23 cellular contexts compared by ENCODE assay signal in the genomic region with DNA sequence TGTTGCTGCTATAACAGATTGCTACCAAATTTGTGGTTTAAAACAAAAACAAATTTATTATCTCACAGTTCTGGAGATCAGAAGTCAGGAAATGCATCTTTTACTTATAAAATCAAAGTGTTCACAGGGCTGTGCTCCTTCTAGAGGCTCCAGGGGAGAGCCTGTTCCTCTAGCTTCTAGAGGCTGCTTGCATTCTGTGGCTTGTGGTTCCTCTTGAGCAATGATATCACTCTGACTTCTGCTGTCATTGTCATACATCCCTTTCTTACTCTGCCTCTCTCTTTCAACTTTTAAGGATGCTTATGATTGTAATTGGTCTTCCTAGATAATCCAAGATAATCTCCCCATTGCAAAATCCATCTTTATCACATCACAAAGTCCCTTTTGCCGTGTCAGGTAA. TPM values are rescaled to one million over a fixed set of nuclear protein-coding genes. Genes with fewer than 3 reads are reported as not detected.
DNase-seq lines count a peak whose midpoint lies in the region; ATAC-seq, FAIRE-seq and TF ChIP-seq lines count a peak whose summit lies in the region.
"Had no signal": no experiment of that assay in that cellular context is flagged by ENCODE, and none has a peak within 500 bp of the region (broad histone marks: within the 10 kb centered on the region; RNA-seq: fewer than 3 reads in every experiment).

No MANE protein-coding gene starts in this region.

- no peak overlapping the region for H3K4me3 Mint-ChIP-seq in type B pancreatic cell
- H3K4me3 Mint-ChIP-seq: CD4-positive, alpha-beta T cell had no signal

- CTCF ChIA-PET in GM12878 (lab: Yijun Ruan, JAX) = interaction anchor here (1.1 kb wide), 1 partner anchor 665 kb away, joined by 5 read pairs; no protein-coding TSS in a partner anchor

- H3K9me3 ChIP-seq in MM.1S (replicated peaks; ENCODE audit: insufficient read depth, low read length) (no peaks in the 10 kb centered on the region), GM12878 (replicated peaks; ENCODE audit: control insufficient read depth, insufficient read depth, low read length) (no peaks in the 10 kb centered on the region), uterus (no peaks in the 10 kb centered on the region)
- H3K9me3 ChIP-seq: A549, Caco-2 had no signal

- no peak for TF ChIP-seq EP300 in GM12878 (IDR thresholded peaks at IDR 0.05; ENCODE audit: borderline replicate concordance in 1 of 2, control insufficient read depth in 1 of 2, low read depth in 2 of 2, low read length in 2 of 2)

- no TSS peak for BruUV-seq in GM12878 (replicated peaks; lab: Mats Ljungman, UMichigan)

- RAD21 ChIA-PET in GM12878 (lab: Charles Lee; ENCODE audit: unreplicated experiment) = no interaction called here

- peaks cover 9% of the 10 kb centered on the region for H3K9me3 Mint-ChIP-seq in type B pancreatic cell

- H3K79me2 ChIP-seq in MM.1S (ENCODE audit: low read length) = no peaks in the 10 kb centered on the region
- H3K79me2 ChIP-seq in GM12878 (ENCODE audit: control insufficient read depth, insufficient read depth, low read length) = no peaks in the 10 kb centered on the region

- in situ Hi-C loops in GM12878 (cut with MboI) (no loop called here), KBM-7 (cut with MboI; ENCODE audit: low pct_unique_long_range_greater_than_20kb, low sequenced_read_pairs) (no loop called here)

- POLR2A ChIA-PET in GM12878 (lab: Charles Lee) = interaction anchor here (0.7 kb wide), 1 partner anchor 179 kb away, joined by 3 read pairs; no protein-coding TSS in a partner anchor

- H4K20me1 ChIP-seq in MM.1S (ENCODE audit: insufficient read depth, low read length) (no peaks in the 10 kb centered on the region), GM12878 (ENCODE audit: control insufficient read depth, insufficient read depth) (no peaks in the 10 kb centered on the region)

- DNase-seq in D721Med (ENCODE audit: insufficient read length, low spot score) (no peak), MM.1S (peak; percentile 9), GM12878 (ENCODE audit: low read depth, low spot score) (no peak), type B pancreatic cell (ENCODE audit: extremely low spot score, unreplicated experiment) (no peak), uterus (no peak), KBM-7 (no peak)
- DNase-seq: Caco-2; CD4-positive, alpha-beta T cell; DMS153; GDM1; NCI-H1092 treated with DMSO at 0.1 percent for 48 hours; NCI-H146; NCI-H2029 treated with DMSO at 0.1 percent for 48 hours; NCI-H2171; NCI-H526; T-helper 1 cell had no signal

- H3K9ac ChIP-seq in MM.1S (ENCODE audit: low read length) = no peak overlapping the region
- H3K9ac ChIP-seq in GM12878 (ENCODE audit: control insufficient read depth, insufficient read depth, low read length) = no peak overlapping the region

- H3K4me1 ChIP-seq in MM.1S (ENCODE audit: low read length) (no peaks in the 10 kb centered on the region), GM12878 (ENCODE audit: control insufficient read depth, insufficient read depth, low read length) (no peaks in the 10 kb centered on the region; the same call in 1 of the 2 replicates), uterus (no peaks in the 10 kb centered on the region)
- H3K4me1 ChIP-seq: A549, Caco-2 had no signal

- FAIRE-seq in D721Med (lab: Jason Lieb, UNC) = peak; percentile 93
- no peak for FAIRE-seq in GM12878 (lab: Jason Lieb, UNC)
- FAIRE-seq: A549, H1, RCC 7860 had no signal

- no peak overlapping the region for H3K4me2 ChIP-seq in MM.1S (ENCODE audit: low read depth, low read length)
- H3K4me2 ChIP-seq in GM12878 (ENCODE audit: control insufficient read depth, insufficient read depth) = no peak overlapping the region
- H3K4me2 ChIP-seq: A549 had no signal

- no peaks in the 10 kb centered on the region for H3K36me3 Mint-ChIP-seq in type B pancreatic cell

- H3K27ac ChIP-seq in MM.1S (ENCODE audit: low read length) (no peak overlapping the region), GM12878 (ENCODE audit: control insufficient read depth, insufficient read depth) (no peak overlapping the region), uterus (no peak overlapping the region)
- H3K27ac ChIP-seq: A549, SK-N-MC had no signal

- no peaks in the 10 kb centered on the region for H3K9me2 ChIP-seq in MM.1S (replicated peaks; ENCODE audit: insufficient read depth, low read length)

- no peak overlapping the region for H3K27ac Mint-ChIP-seq in type B pancreatic cell
- H3K27ac Mint-ChIP-seq: CD4-positive, alpha-beta T cell had no signal

- peaks cover 46% of the 10 kb centered on the region for H3K27me3 Mint-ChIP-seq in type B pancreatic cell

- peak; percentile 48 for ATAC-seq in GM18520 (IDR thresholded peaks at IDR 0.05; ENCODE audit: unreplicated experiment)
- peak; percentile 65 for ATAC-seq in GM12878
- ATAC-seq: A549, Right ventricle myocardium inferior had no signal

- H3K36me3 ChIP-seq in MM.1S (replicated peaks; ENCODE audit: insufficient read depth, low read length) (no peaks in the 10 kb centered on the region), GM12878 (ENCODE audit: control insufficient read depth in 2 of 2, insufficient read depth in 2 of 2, low read length in 1 of 2) (no peaks in the 10 kb centered on the region), uterus (no peaks in the 10 kb centered on the region)

- WGBS in GM12878 (ENCODE audit: insufficient coverage, insufficient replicate concordance, low lambda C conversion rate, missing lambda C conversion rate) = 0% methylated on average over 1 of the region's 1 CpG

- H3K4me1 Mint-ChIP-seq in type B pancreatic cell (ENCODE audit: unreplicated experiment) = no peaks in the 10 kb centered on the region

- intact Hi-C loops in GM12878 (cut with micrococcal nuclease; ENCODE audit: unreplicated experiment) = no loop called here
- intact Hi-C loops in uterus (cut with DNase I; ENCODE audit: low total_unique reads) = no loop called here

- TF ChIP-seq RAD21 in GM12878 (IDR thresholded peaks at IDR 0.05; ENCODE audit: insufficient read depth, low read depth, low read length) = no peak

- TF ChIP-seq POLR2A in GM12878 (IDR thresholded peaks at IDR 0.05; ENCODE audit: low read depth, low read length) (no peak), uterus (IDR thresholded peaks at IDR 0.05) (no peak)

- H2AFZ ChIP-seq in MM.1S (ENCODE audit: low read length) (no peak overlapping the region), GM12878 (ENCODE audit: control insufficient read depth, low read depth, low read length) (no peak overlapping the region)

- no peak overlapping the region for H3K4me3 ChIP-seq in MM.1S (ENCODE audit: low read length)
- no peak overlapping the region for H3K4me3 ChIP-seq in GM12878
- no peak overlapping the region for H3K4me3 ChIP-seq in uterus
- H3K4me3 ChIP-seq: A549, SK-N-MC had no signal

- SMC1A ChIA-PET in GM12878 (lab: Charles Lee; ENCODE audit: uncharacterized antibody, unreplicated experiment) = no interaction called here

- no peaks in the 10 kb centered on the region for H3F3A ChIP-seq in MM.1S (ENCODE audit: insufficient read depth, low read length)

- H3K27me3 ChIP-seq in MM.1S (replicated peaks; ENCODE audit: insufficient read depth, low read length) (no peaks in the 10 kb centered on the region), GM12878 (replicated peaks in 1 of 2; ENCODE audit: control insufficient read depth in 2 of 2, insufficient read depth in 2 of 2, low read length in 1 of 2) (no peaks in the 10 kb centered on the region), uterus (no peaks in the 10 kb centered on the region)

- TF ChIP-seq CTCF in D721Med (IDR thresholded peaks at IDR 0.05; ENCODE audit: insufficient read depth, missing control alignments) (no peak), MM.1S (IDR thresholded peaks at IDR 0.05; ENCODE audit: low read length) (no peak), GM12878 (IDR thresholded peaks at IDR 0.05 in 2 of 3, conservative IDR thresholded peaks at IDR 0.05 in 1 of 3; ENCODE audit: control insufficient read depth in 2 of 3, extremely low read depth in 1 of 3, insufficient read depth in 1 of 3, low read depth in 3 of 3, low read length in 3 of 3) (no peak), type B pancreatic cell (conservative IDR thresholded peaks at IDR 0.05) (no peak), uterus (IDR thresholded peaks at IDR 0.05) (no peak)

TF ChIP-seq in GM12878, 131 proteins besides CTCF, POLR2A, EP300 and RAD21:
- TF ChIP-seq SMC3 (IDR thresholded peaks at IDR 0.05; ENCODE audit: borderline replicate concordance, low read length) (no peak), MTA2 (IDR thresholded peaks at IDR 0.05; ENCODE audit: low read depth) (no peak), SIX5 (IDR thresholded peaks at IDR 0.05; ENCODE audit: low read depth, low read length, severe bottlenecking) (no peak), RUNX3 (IDR thresholded peaks at IDR 0.05; ENCODE audit: low read length) (peak; percentile 18; the same call in 1 of the 2 replicates), PML (IDR thresholded peaks at IDR 0.05; ENCODE audit: low read length) (no peak), MYB (IDR thresholded peaks at IDR 0.05; ENCODE audit: borderline replicate concordance, low read depth, low read length) (no peak), NRF1 (conservative IDR thresholded peaks at IDR 0.05; ENCODE audit: low read depth, low read length) (no peak)
TF ChIP-seq in GM12878: peak in this region for 1.

RNA-seq across cellular contexts. Expression of a gene that starts 6.1 kb away (rescaled TPM):
- 1.1 TPM in 1 of 2 replicates, not detected in the other for total RNA-seq in GM12878 (2013; cell fraction: nucleolus; rRNA removed)
- not detected in 2 replicates for total RNA-seq in GM12878 (2014; rRNA removed)
- not detected in 2 replicates for total RNA-seq in GM12878 (2014; rRNA removed; fragmentation: Illumina TruSeq; extraction: Trizol)
- total RNA-seq in GM12878 (2021) = not detected in 2 replicates
- polyA plus RNA-seq in GM12878 (2011; ENCODE audit: low read depth) = not detected
- polyA plus RNA-seq in GM12878 (2011; rRNA removed) = not detected in 2 replicates
- polyA plus RNA-seq in GM12878 (2011; cell fraction: cytosol; rRNA removed) = not detected in 2 replicates
- polyA plus RNA-seq in GM12878 (2011; cell fraction: nucleus; rRNA removed) = 0.21 and 0.23 TPM in 2 replicates
- polyA plus RNA-seq in GM12878 (2012) = 0.01 TPM in 1 of 2 replicates, not detected in the other
- 0.01 and 0.02 TPM in 2 replicates for polyA plus RNA-seq in GM12878 (2014; fragmentation: Illumina TruSeq; extraction: Trizol)
- polyA plus RNA-seq in GM12878 (2014; fragmentation: Nextera tagmentation; extraction: Ambion mirVana) = not detected
- not detected in 2 replicates for polyA plus RNA-seq in GM12878 (2014; rRNA removed)
- not detected for polyA plus RNA-seq in GM12878 (2016; fragmentation: Nextera tagmentation; extraction: Ambion mirVana)
- under 0.01 TPM in 1 of 2 replicates, not detected in the other for polyA minus RNA-seq in GM12878 (2011; rRNA and poly(A)+ RNA removed)
- not detected in 2 replicates for polyA minus RNA-seq in GM12878 (2011; cell fraction: cytosol; rRNA and poly(A)+ RNA removed)
- 0.12 and 0.19 TPM in 2 replicates for polyA minus RNA-seq in GM12878 (2011; cell fraction: nucleus; rRNA and poly(A)+ RNA removed)
- total RNA-seq in type B pancreatic cell (ENCODE audit: low replicate concordance) = 5.4 and 11.6 TPM in 2 replicates
- 1 to 10 TPM in 1 of 4 donors, under 1 TPM in 1, not detected in 2; 0.40 to 3.2 TPM for total RNA-seq in uterus
- total RNA-seq: CD4-positive, alpha-beta T cell; Daoy; Right ventricle myocardium inferior had no signal
